ENCODE assay signal across 16 cellular contexts in genomic region chr15:88785217-88785616, GRCh38.
DNase-seq lines count a peak whose midpoint lies in the region; ATAC-seq and FAIRE-seq lines count a peak whose summit lies in the region.
"Had no signal": no experiment of that assay in that cellular context is flagged by ENCODE, and none has a peak within 500 bp of the region (broad histone marks: within the 10 kb centered on the region; RNA-seq: fewer than 3 reads in every experiment).

No MANE protein-coding gene starts in this region.

- DNase-seq in activated CD8-positive, alpha-beta memory T cell treated with anti-CD3 and anti-CD28 coated beads for 24 hours = peak; percentile 32
- no peak for DNase-seq in activated CD8-positive, alpha-beta memory T cell treated with anti-CD3 and anti-CD28 coated beads, Interleukin-2, amount 50 U/mL, for 48 hours
- peak; percentile 19 for DNase-seq in islet precursor cell
- no peak for DNase-seq in urothelium cell line (ENCODE audit: low spot score)
- DNase-seq: AML-193; Caco-2; Calu3; CD4-positive, alpha-beta T cell; CD8-positive, alpha-beta T cell; DMS79 treated with DMSO at 0.1 percent for 48 hours; GF-D8 had no signal

- no peak for FAIRE-seq in urothelium cell line (lab: Jason Lieb, UNC)
- FAIRE-seq: D721Med, G401.6, GM12891 had no signal

- ATAC-seq in GM18873 (IDR thresholded peaks at IDR 0.05; ENCODE audit: low FRiP score, unreplicated experiment) = no peak
- ATAC-seq: A549; CD8-positive, alpha-beta T cell had no signal

Comparison
In these comparisons a context has a peak if more than half of its experiments do, and no peak if none do; other contexts are left out.
1. DNase-seq: peak in activated CD8-positive, alpha-beta memory T cell treated with anti-CD3 and anti-CD28 coated beads for 24 hours (single experiment) and islet precursor cell (single experiment); none in activated CD8-positive, alpha-beta memory T cell treated with anti-CD3 and anti-CD28 coated beads, Interleukin-2, amount 50 U/mL, for 48 hours (single experiment) and urothelium cell line (single experiment).